ENCODE assay signal across 24 cellular contexts in genomic region chr7:101861223-101861775, GRCh38. TPM values are rescaled to one million over a fixed set of nuclear protein-coding genes. Genes with fewer than 3 reads are reported as not detected.
A peak's percentile ranks its signal among the peaks of the same experiment; 100 is the strongest.
DNase-seq lines count a peak whose midpoint lies in the region; ATAC-seq and TF ChIP-seq lines count a peak whose summit lies in the region.
"Had no signal": no experiment of that assay in that cellular context is flagged by ENCODE, and none has a peak within 500 bp of the region (broad histone marks: within the 10 kb centered on the region; RNA-seq: fewer than 3 reads in every experiment).

No MANE protein-coding gene starts in this region.

- no peaks in the 10 kb centered on the region for H3K9me3 ChIP-seq in DND-41 (ENCODE audit: insufficient read depth, low read length, severe bottlenecking)
- H3K9me3 ChIP-seq in left ventricle myocardium inferior (replicated peaks), result no peaks in the 10 kb centered on the region
- no peaks in the 10 kb centered on the region for H3K9me3 ChIP-seq in psoas muscle
- no peaks in the 10 kb centered on the region for H3K9me3 ChIP-seq in WERI-Rb-1 (ENCODE audit: severe bottlenecking)
- H3K9me3 ChIP-seq: breast epithelium, left lung, thoracic aorta had no signal

- H3K4me3 ChIP-seq in DND-41 (ENCODE audit: low read depth in 1 of 2, low read length in 2 of 2), result no peak overlapping the region
- H3K4me3 ChIP-seq in left ventricle myocardium inferior, result no peak overlapping the region
- peak overlapping the region; percentile 12 for H3K4me3 ChIP-seq in psoas muscle
- no peak overlapping the region for H3K4me3 ChIP-seq in WERI-Rb-1 (ENCODE audit: low read depth, low read length)
- H3K4me3 ChIP-seq: breast epithelium, left lung, PC-9, thoracic aorta had no signal

- peaks cover 97% of the 10 kb centered on the region for H3K79me2 ChIP-seq in DND-41 (ENCODE audit: insufficient read depth, low read length)

- ATAC-seq in DND-41 (ENCODE audit: insufficient read depth, low read depth) (no peak), psoas muscle (peak in 1 of 4 donors; percentile 4), HG03025 (IDR thresholded peaks at IDR 0.05; ENCODE audit: low FRiP score, unreplicated experiment) (no peak)
- ATAC-seq: left lung had no signal

- H3K4me1 ChIP-seq in DND-41 (ENCODE audit: insufficient read depth, low read length) (peaks cover 15% of the 10 kb centered on the region), left ventricle myocardium inferior (peaks cover 89% of the 10 kb centered on the region), psoas muscle (peaks cover 68% of the 10 kb centered on the region)
- H3K4me1 ChIP-seq: breast epithelium had no signal

- H2AFZ ChIP-seq in DND-41 (ENCODE audit: low read depth, low read length), result no peak overlapping the region
- H2AFZ ChIP-seq: PC-9 had no signal

- H3K27ac ChIP-seq in DND-41 (ENCODE audit: low read length) (0 out of 2 replicates have a peak overlapping the region, but pooled peaks have one; percentile 29), left ventricle myocardium inferior (replicated peaks) (peak overlapping the region; percentile 74), psoas muscle (peak overlapping the region; percentile 84), WERI-Rb-1 (no peak overlapping the region)
- H3K27ac ChIP-seq: breast epithelium, left lung, PC-9 had no signal

- peaks cover 72% of the 10 kb centered on the region for H4K20me1 ChIP-seq in DND-41 (ENCODE audit: insufficient read depth, low read length)

- no peaks in the 10 kb centered on the region for H3K27me3 ChIP-seq in DND-41 (ENCODE audit: insufficient read depth, low read length, poor library complexity)
- H3K27me3 ChIP-seq in left ventricle myocardium inferior (ENCODE audit: low read depth), result no peaks in the 10 kb centered on the region
- no peaks in the 10 kb centered on the region for H3K27me3 ChIP-seq in psoas muscle (ENCODE audit: insufficient read depth in 3 of 3, low read length in 2 of 3)
- no peaks in the 10 kb centered on the region for H3K27me3 ChIP-seq in WERI-Rb-1 (ENCODE audit: insufficient read depth, low read depth, severe bottlenecking)
- H3K27me3 ChIP-seq: breast epithelium, left lung had no signal

- no peak for DNase-seq in DND-41
- peak; percentile 94 for DNase-seq in NAMALWA (ENCODE audit: low spot score)
- DNase-seq in left ventricle myocardium inferior, result no peak
- no peak for DNase-seq in psoas muscle
- no peak for DNase-seq in HT-29 (ENCODE audit: low spot score)
- DNase-seq in WERI-Rb-1, result no peak
- DNase-seq in activated CD4-positive, alpha-beta T cell treated with anti-CD3 and anti-CD28 coated beads for 48 hours, result no peak
- DNase-seq: activated CD4-positive, alpha-beta T cell treated with anti-CD3 and anti-CD28 coated beads, Interleukin-2, amount 50 U/mL, for 4 hours; activated CD8-positive, alpha-beta memory T cell treated with anti-CD3 and anti-CD28 coated beads, Interleukin-2, amount 50 U/mL, for 48 hours; activated gamma-delta T cell; CD8-positive, alpha-beta memory T cell; glutamatergic neuron; immature natural killer cell; KG1; NCI-H2029; NCI-H345; PC-9; small intestine; stimulated activated CD4-positive, alpha-beta T cell treated with anti-CD3 and anti-CD28 coated beads, Interleukin-2, amount 100 ng/mL, for 24 hours; stimulated activated naive CD4-positive, alpha-beta T cell had no signal

- TF ChIP-seq CTCF in DND-41 (IDR thresholded peaks at IDR 0.05; ENCODE audit: borderline replicate concordance, extremely low read depth, low read length, poor library complexity, severe bottlenecking) (no peak), left ventricle myocardium inferior (IDR thresholded peaks at IDR 0.05; ENCODE audit: borderline replicate concordance) (no peak), psoas muscle (IDR thresholded peaks at IDR 0.05) (no peak), WERI-Rb-1 (IDR thresholded peaks at IDR 0.05; ENCODE audit: low read depth, low read length) (no peak)

- peaks cover 18% of the 10 kb centered on the region for H3K36me3 ChIP-seq in DND-41 (ENCODE audit: insufficient read depth, low read length)
- H3K36me3 ChIP-seq in left ventricle myocardium inferior, result no peaks in the 10 kb centered on the region
- H3K36me3 ChIP-seq in psoas muscle (ENCODE audit: insufficient read depth in 1 of 2, low read depth in 1 of 2), result no peaks in the 10 kb centered on the region
- H3K36me3 ChIP-seq in WERI-Rb-1, result peaks cover 3% of the 10 kb centered on the region
- H3K36me3 ChIP-seq: breast epithelium, thoracic aorta had no signal

- no peak overlapping the region for H3K9ac ChIP-seq in DND-41 (ENCODE audit: low read depth, low read length)

- intact Hi-C loops in left ventricle myocardium inferior (cut with micrococcal nuclease), result no loop called here
- intact Hi-C loops in psoas muscle (cut with DNase I), result no loop called here

- WGBS in psoas muscle, 3 donors, result 35 to 60% (median 42%) methylated on average over 8 of the region's 8 CpGs

- no peak overlapping the region for H3K4me2 ChIP-seq in DND-41 (ENCODE audit: insufficient read depth, low read length)
- H3K4me2 ChIP-seq: PC-9 had no signal

RNA-seq across cellular contexts. Expression of gene CUX1, which starts 43.9 kb away (rescaled TPM):
- total RNA-seq in left ventricle myocardium inferior (125 TPM), psoas muscle (10 to 100 TPM; 72.4 to 95.6 (median 76.2) TPM)
- 10 to 100 TPM; 12.5 to 35.3 (median 17.7) TPM for polyA plus RNA-seq in psoas muscle
- total RNA-seq in HT-29 (2014; rRNA removed; shearing (Covaris generic)), result 41.9 and 48.3 TPM in 2 replicates
